21 cellular contexts compared by ENCODE assay signal in the genomic region with DNA sequence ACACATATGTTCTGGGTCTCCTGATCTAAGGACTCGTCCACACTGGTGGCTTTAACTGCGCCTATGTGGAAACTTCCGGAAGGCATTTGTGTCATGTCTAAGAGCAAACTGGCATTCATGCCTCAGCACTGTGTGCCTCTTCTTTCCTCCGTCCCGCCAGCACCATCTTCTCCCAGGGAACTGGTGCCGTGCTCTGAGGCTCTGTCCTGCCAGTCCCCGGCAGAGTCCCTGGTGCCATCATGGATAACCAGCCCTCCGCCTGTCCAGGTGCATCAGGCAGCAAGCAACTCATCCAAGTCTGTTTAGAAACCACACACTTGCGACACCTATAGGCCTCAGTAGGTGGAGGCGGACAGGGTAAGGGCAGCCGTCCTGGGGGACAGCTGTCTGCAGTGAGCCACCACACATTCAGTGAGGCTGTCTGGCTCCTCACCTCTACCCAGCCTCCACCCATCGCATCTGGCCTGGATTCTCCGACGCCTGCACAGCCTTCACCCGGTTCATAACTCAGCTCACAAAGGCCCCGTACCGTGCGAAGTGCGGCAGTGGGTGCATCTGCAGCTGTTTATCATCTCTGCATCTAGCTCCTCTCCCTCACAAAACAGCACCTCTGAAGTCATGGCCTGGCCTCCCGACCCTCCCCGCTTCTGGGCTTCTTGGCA.
DNase-seq lines count a peak whose midpoint lies in the region; ATAC-seq, FAIRE-seq and TF ChIP-seq lines count a peak whose summit lies in the region.
"Had no signal": no experiment of that assay in that cellular context is flagged by ENCODE, and none has a peak within 500 bp of the region (broad histone marks: within the 10 kb centered on the region; RNA-seq: fewer than 3 reads in every experiment).

No MANE protein-coding gene starts in this region.

- no TSS peak for BruUV-seq in K562 (replicated peaks; lab: Mats Ljungman, UMichigan)

- H3K27me3 ChIP-seq in K562 (ENCODE audit: control insufficient read depth in 2 of 2, insufficient read depth in 2 of 2, low read length in 2 of 2) (peaks cover 41 to 78% of the 10 kb centered on the region in 2 experiments), neuronal stem cell (ENCODE audit: control insufficient read depth in 3 of 3, insufficient read depth in 3 of 3, low read depth in 1 of 3, low read length in 3 of 3) (no peaks in the 10 kb centered on the region), MG63 (no peaks in the 10 kb centered on the region), gastroesophageal sphincter (no peaks in the 10 kb centered on the region)
- H3K27me3 ChIP-seq: ascending aorta, foreskin keratinocyte, testis had no signal

- peaks cover 4% of the 10 kb centered on the region; the same call in 1 of the 2 replicates for H4K20me1 ChIP-seq in K562 (replicated peaks; ENCODE audit: control insufficient read depth, insufficient read depth, low read length)

- no peak overlapping the region for H2BK12ac ChIP-seq in neuronal stem cell (ENCODE audit: low read length)

- H2BK120ac ChIP-seq in neuronal stem cell (ENCODE audit: low read depth, low read length) = no peak overlapping the region

- TF ChIP-seq CTCF in GM12865 (IDR thresholded peaks at IDR 0.05; ENCODE audit: insufficient read depth, low read depth, low read length, missing control alignments) (peak; percentile 39), K562 (IDR thresholded peaks at IDR 0.05 in 2 of 3, conservative IDR thresholded peaks at IDR 0.05 in 1 of 3; ENCODE audit: insufficient read depth in 2 of 3, low read depth in 1 of 3, low read length in 3 of 3) (peak; percentile 40 to 58 (median 51)), gastroesophageal sphincter (IDR thresholded peaks at IDR 0.05) (no peak)

- H4K91ac ChIP-seq in neuronal stem cell (ENCODE audit: low read depth, low read length, poor library complexity) = no peak overlapping the region

- H3K4me1 ChIP-seq in K562 (replicated peaks in 1 of 2; ENCODE audit: control insufficient read depth in 2 of 2, insufficient read depth in 2 of 2, low read length in 2 of 2) (no peaks in the 10 kb centered on the region; a peak in 1 of 5 replicates), neuronal stem cell (ENCODE audit: control insufficient read depth in 2 of 2, insufficient read depth in 1 of 2, low read depth in 1 of 2, low read length in 2 of 2) (peaks cover 2 to 4% of the 10 kb centered on the region in 2 donors), gastroesophageal sphincter (peaks cover 0 to 56% (median 7%) of the 10 kb centered on the region in 3 donors)
- H3K4me1 ChIP-seq: foreskin keratinocyte, prostate gland, testis had no signal

- peak overlapping the region; percentile 44 for H3K23ac ChIP-seq in neuronal stem cell (ENCODE audit: low read depth, low read length, poor library complexity)

- peak overlapping the region; percentile 45 for H3K18ac ChIP-seq in neuronal stem cell (ENCODE audit: low read length)

- H3K27ac ChIP-seq in K562 (ENCODE audit: extremely low read depth, low read depth, low read length) (no peak overlapping the region), neuronal stem cell (replicated peaks; ENCODE audit: low read length) (no peak overlapping the region), gastroesophageal sphincter (no peak overlapping the region)
- H3K27ac ChIP-seq: ascending aorta, coronary artery, foreskin keratinocyte, GM23248, prostate gland, SK-N-MC, testis had no signal

- H3K4me3 ChIP-seq in GM12865 (ENCODE audit: low read depth, low read length) (no peak overlapping the region), K562 (no peak overlapping the region), neuronal stem cell (ENCODE audit: low read length in 2 of 2) (no peak overlapping the region), MG63 (no peak overlapping the region), gastroesophageal sphincter (no peak overlapping the region)
- H3K4me3 ChIP-seq: ascending aorta, coronary artery, GM23248, prostate gland, SK-N-MC, testis had no signal

- H3K36me3 ChIP-seq in K562 (ENCODE audit: control insufficient read depth, insufficient read depth, low read length) (no peaks in the 10 kb centered on the region), neuronal stem cell (replicated peaks in 1 of 2; ENCODE audit: control insufficient read depth in 2 of 2, insufficient read depth in 2 of 2, low read length in 2 of 2) (no peaks in the 10 kb centered on the region), MG63 (no peaks in the 10 kb centered on the region), gastroesophageal sphincter (no peaks in the 10 kb centered on the region)
- H3K36me3 ChIP-seq: ascending aorta, prostate gland had no signal

- H3K4ac ChIP-seq in neuronal stem cell (ENCODE audit: low read length) = no peak overlapping the region

- peaks cover 11% of the 10 kb centered on the region for H3K79me1 ChIP-seq in neuronal stem cell (ENCODE audit: low read depth, low read length)

- no peaks in the 10 kb centered on the region for H3K9me3 ChIP-seq in K562 (replicated peaks; ENCODE audit: control insufficient read depth, insufficient read depth, low read depth, low read length)
- H3K9me3 ChIP-seq in neuronal stem cell (replicated peaks in 1 of 2; ENCODE audit: control insufficient read depth in 2 of 2, insufficient read depth in 1 of 2, low read depth in 1 of 2, low read length in 2 of 2) = no peaks in the 10 kb centered on the region
- no peaks in the 10 kb centered on the region for H3K9me3 ChIP-seq in MG63
- no peaks in the 10 kb centered on the region for H3K9me3 ChIP-seq in gastroesophageal sphincter
- H3K9me3 ChIP-seq: ascending aorta, prostate gland, testis had no signal

- no peak overlapping the region for H2AFZ ChIP-seq in K562 (ENCODE audit: low read depth, low read length)
- no peak overlapping the region for H2AFZ ChIP-seq in neuronal stem cell (ENCODE audit: low read length)
- H2AFZ ChIP-seq: GM23248 had no signal

- H4K8ac ChIP-seq in neuronal stem cell (ENCODE audit: low read depth, low read length) = no peak overlapping the region

- H3K9me1 ChIP-seq in K562 (ENCODE audit: control insufficient read depth, insufficient read depth, low read length) = no peaks in the 10 kb centered on the region

- 5% methylated on average over 20 of the region's 21 CpGs for WGBS in K562 (ENCODE audit: insufficient coverage, low coverage, missing lambda C conversion rate)
- no CpG with 5 or more reads among the region's 21 CpGs for WGBS in neuronal stem cell (ENCODE audit: extremely low coverage in 2 of 2, insufficient read length in 2 of 2, insufficient replicate concordance in 1 of 2), 2 donors
- 86 to 90% methylated on average over 14 to 15 of the region's 21 CpGs for WGBS in gastroesophageal sphincter (ENCODE audit: low coverage in 1 of 2), 2 donors

- FAIRE-seq in K562 (lab: Jason Lieb, UNC) = peak; percentile 15

- no peak overlapping the region for H3K14ac ChIP-seq in neuronal stem cell (ENCODE audit: low read length)

- in situ Hi-C loops in K562 (cut with MboI) = loop anchor here (10.0 kb wide), 1 partner anchor 248 kb away; no protein-coding TSS in a partner anchor

- peak overlapping the region; percentile 9 for H2AK5ac ChIP-seq in neuronal stem cell (ENCODE audit: low read depth, low read length)

- ATAC-seq in HG02885 (IDR thresholded peaks at IDR 0.05; ENCODE audit: poor library complexity, unreplicated experiment) (peak; percentile 79), K562 (peak; percentile 92), gastroesophageal sphincter (no peak)
- ATAC-seq: foreskin keratinocyte had no signal

- no peak overlapping the region for H2BK5ac ChIP-seq in neuronal stem cell (ENCODE audit: low read length)

- TF ChIP-seq RAD21 in K562 (CRISPR knock-in tag; conservative IDR thresholded peaks at IDR 0.05 in 1 of 2, IDR thresholded peaks at IDR 0.05 in 1 of 2) = 0 out of 4 replicates have a peak, but pooled peaks of 1 of the 2 experiments have one; percentile 22

- TF ChIP-seq EP300 in K562 (IDR thresholded peaks at IDR 0.05; ENCODE audit: low read length) (no peak), gastroesophageal sphincter (IDR thresholded peaks at IDR 0.05) (no peak)

- DNase-seq in GM12865 (ENCODE audit: low read depth) (peak; percentile 45), K562 (ENCODE audit: extremely low read depth in 1 of 4, low spot score in 3 of 4) (peak; percentile 19 to 34 (median 28)), neuronal stem cell (ENCODE audit: low spot score) (no peak), HCEC 1CT (no peak), NCI-H748 (lab: John Stamatoyannopoulos, UW; ENCODE audit: unreplicated experiment) (no peak), MG63 (no peak)
- DNase-seq: activated CD4-positive, alpha-beta T cell treated with anti-CD3 and anti-CD28 coated beads, Interleukin-2, amount 10 ng/mL, durations not matched to agents 7 days and 5 days; activated naive CD4-positive, alpha-beta T cell; foreskin keratinocyte; GM23248; Kasumi-1; NCI-H1436 treated with DMSO at 0.1 percent for 48 hours; NCI-H446; OCI-M1; testis had no signal

- H3K79me2 ChIP-seq in K562 (ENCODE audit: control insufficient read depth, insufficient read depth, low read length) = no peaks in the 10 kb centered on the region

- intact Hi-C loops in K562 (cut with micrococcal nuclease) = no loop called here

- TF ChIP-seq POLR2A in K562 (conservative IDR thresholded peaks at IDR 0.05) (no peak), gastroesophageal sphincter (IDR thresholded peaks at IDR 0.05) (no peak)

- POLR2A ChIA-PET in K562 (lab: Yijun Ruan, JAX) = interaction anchor here (0.6 to 1.0 kb wide), 4 partner anchors 10 to 262 kb away, joined by 3 to 6 read pairs (median 4); no protein-coding TSS in a partner anchor

- CTCF ChIA-PET in K562 (lab: Yijun Ruan, JAX; ENCODE audit: low intra/inter-chr PET ratio) = no interaction called here

- H3K4me2 ChIP-seq in K562 (ENCODE audit: insufficient read depth, low read length) (no peak overlapping the region), neuronal stem cell (ENCODE audit: insufficient read depth, low read length, poor library complexity, severe bottlenecking) (no peak overlapping the region)

- H3K9ac ChIP-seq in K562 (ENCODE audit: insufficient read depth in 1 of 2, low read depth in 2 of 2, low read length in 2 of 2) = no peak overlapping the region; a peak in 1 of 4 replicates
- H3K9ac ChIP-seq in neuronal stem cell (ENCODE audit: low read depth, low read length, poor library complexity) = no peak overlapping the region
- H3K9ac ChIP-seq: GM23248 had no signal

- H2BK15ac ChIP-seq in neuronal stem cell (ENCODE audit: low read length) = no peak overlapping the region

TF ChIP-seq in K562, 482 proteins besides CTCF, POLR2A, EP300 and RAD21 (continues in another document):
- TF ChIP-seq NCOA1 (IDR thresholded peaks at IDR 0.05; ENCODE audit: low read depth) (no peak), ZNF133 (CRISPR knock-in tag; IDR thresholded peaks at IDR 0.05) (no peak)

Comparison
In these comparisons a context has a peak if more than half of its experiments do, and no peak if none do; other contexts are left out.
1. DNase-seq: peak in GM12865 (single experiment) and K562 (4 of 4); none in neuronal stem cell (single experiment), HCEC 1CT (single experiment), NCI-H748 (single experiment) and MG63 (single experiment).
2. CTCF ChIP-seq: peak in GM12865 (single experiment) and K562 (3 of 3); none in gastroesophageal sphincter (0 of 4).